In genomic region chr18:58140366-58141325, GRCh38 we compare ENCODE assay signal across 1 cellular context.
TF ChIP-seq lines count a peak whose summit lies in the region.

No MANE protein-coding gene starts in this region.

TF ChIP-seq in GM23338, 12 proteins besides CTCF, POLR2A, EP300 and RAD21 (continued from another document):
- no peak for TF ChIP-seq ETS1 (IDR thresholded peaks at IDR 0.05)
- no peak for TF ChIP-seq ZNF331 (CRISPR knock-in tag; IDR thresholded peaks at IDR 0.05; ENCODE audit: low read depth)
- TF ChIP-seq STAT1 (IDR thresholded peaks at IDR 0.05; ENCODE audit: unreplicated experiment) = no peak
- TF ChIP-seq, protein P1, sequence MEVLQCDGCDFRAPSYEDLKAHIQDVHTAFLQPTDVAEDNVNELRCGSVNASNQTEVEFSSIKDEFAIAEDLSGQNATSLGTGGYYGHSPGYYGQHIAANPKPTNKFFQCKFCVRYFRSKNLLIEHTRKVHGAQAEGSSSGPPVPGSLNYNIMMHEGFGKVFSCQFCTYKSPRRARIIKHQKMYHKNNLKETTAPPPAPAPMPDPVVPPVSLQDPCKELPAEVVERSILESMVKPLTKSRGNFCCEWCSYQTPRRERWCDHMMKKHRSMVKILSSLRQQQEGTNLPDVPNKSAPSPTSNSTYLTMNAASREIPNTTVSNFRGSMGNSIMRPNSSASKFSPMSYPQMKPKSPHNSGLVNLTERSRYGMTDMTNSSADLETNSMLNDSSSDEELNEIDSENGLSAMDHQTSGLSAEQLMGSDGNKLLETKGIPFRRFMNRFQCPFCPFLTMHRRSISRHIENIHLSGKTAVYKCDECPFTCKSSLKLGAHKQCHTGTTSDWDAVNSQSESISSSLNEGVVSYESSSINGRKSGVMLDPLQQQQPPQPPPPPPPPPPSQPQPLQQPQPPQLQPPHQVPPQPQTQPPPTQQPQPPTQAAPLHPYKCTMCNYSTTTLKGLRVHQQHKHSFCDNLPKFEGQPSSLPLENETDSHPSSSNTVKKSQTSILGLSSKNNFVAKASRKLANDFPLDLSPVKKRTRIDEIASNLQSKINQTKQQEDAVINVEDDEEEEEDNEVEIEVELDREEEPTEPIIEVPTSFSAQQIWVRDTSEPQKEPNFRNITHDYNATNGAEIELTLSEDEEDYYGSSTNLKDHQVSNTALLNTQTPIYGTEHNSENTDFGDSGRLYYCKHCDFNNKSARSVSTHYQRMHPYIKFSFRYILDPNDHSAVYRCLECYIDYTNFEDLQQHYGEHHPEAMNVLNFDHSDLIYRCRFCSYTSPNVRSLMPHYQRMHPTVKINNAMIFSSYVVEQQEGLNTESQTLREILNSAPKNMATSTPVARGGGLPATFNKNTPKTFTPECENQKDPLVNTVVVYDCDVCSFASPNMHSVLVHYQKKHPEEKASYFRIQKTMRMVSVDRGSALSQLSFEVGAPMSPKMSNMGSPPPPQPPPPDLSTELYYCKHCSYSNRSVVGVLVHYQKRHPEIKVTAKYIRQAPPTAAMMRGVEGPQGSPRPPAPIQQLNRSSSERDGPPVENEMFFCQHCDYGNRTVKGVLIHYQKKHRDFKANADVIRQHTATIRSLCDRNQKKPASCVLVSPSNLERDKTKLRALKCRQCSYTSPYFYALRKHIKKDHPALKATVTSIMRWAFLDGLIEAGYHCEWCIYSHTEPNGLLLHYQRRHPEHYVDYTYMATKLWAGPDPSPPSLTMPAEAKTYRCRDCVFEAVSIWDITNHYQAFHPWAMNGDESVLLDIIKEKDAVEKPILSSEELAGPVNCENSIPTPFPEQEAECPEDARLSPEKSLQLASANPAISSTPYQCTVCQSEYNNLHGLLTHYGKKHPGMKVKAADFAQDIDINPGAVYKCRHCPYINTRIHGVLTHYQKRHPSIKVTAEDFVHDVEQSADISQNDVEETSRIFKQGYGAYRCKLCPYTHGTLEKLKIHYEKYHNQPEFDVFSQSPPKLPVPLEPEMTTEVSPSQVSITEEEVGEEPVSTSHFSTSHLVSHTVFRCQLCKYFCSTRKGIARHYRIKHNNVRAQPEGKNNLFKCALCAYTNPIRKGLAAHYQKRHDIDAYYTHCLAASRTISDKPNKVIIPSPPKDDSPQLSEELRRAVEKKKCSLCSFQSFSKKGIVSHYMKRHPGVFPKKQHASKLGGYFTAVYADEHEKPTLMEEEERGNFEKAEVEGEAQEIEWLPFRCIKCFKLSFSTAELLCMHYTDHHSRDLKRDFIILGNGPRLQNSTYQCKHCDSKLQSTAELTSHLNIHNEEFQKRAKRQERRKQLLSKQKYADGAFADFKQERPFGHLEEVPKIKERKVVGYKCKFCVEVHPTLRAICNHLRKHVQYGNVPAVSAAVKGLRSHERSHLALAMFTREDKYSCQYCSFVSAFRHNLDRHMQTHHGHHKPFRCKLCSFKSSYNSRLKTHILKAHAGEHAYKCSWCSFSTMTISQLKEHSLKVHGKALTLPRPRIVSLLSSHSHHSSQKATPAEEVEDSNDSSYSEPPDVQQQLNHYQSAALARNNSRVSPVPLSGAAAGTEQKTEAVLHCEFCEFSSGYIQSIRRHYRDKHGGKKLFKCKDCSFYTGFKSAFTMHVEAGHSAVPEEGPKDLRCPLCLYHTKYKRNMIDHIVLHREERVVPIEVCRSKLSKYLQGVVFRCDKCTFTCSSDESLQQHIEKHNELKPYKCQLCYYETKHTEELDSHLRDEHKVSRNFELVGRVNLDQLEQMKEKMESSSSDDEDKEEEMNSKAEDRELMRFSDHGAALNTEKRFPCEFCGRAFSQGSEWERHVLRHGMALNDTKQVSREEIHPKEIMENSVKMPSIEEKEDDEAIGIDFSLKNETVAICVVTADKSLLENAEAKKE (CRISPR knock-in tag; IDR thresholded peaks at IDR 0.05) = no peak
